Comparison of ENCODE assay signal across 15 cellular contexts in the genomic region with DNA sequence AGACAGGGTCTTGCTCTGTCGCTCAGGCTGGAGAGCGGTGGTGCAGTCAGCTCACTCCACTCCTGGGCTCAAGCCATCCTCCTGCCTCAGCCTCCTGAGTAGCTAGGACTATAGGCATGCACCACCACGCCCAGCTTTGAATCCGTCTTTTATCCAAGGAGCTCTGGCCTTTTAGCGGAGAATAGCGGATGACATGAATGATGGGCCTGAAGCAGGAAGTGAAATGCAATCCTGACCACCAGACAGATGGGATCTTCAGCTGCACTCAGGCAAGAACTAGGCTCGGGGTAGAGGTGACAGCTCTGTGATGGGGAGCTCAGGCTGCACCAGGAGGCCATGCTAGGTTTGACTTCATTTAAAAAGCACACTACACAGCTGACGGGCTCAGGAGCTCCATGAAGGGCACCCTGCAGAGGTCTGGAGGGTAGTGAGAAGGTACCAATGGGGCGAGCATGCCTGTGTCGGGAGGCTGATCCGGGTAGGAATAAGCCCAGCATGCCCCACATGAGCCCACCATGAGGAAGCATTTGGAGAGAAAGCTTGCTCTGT. TPM values are rescaled to one million over a fixed set of nuclear protein-coding genes. Genes with fewer than 3 reads are reported as not detected.
DNase-seq lines count a peak whose midpoint lies in the region; ATAC-seq, FAIRE-seq and TF ChIP-seq lines count a peak whose summit lies in the region.
"Had no signal": no experiment of that assay in that cellular context is flagged by ENCODE, and none has a peak within 500 bp of the region (broad histone marks: within the 10 kb centered on the region; RNA-seq: fewer than 3 reads in every experiment).

No MANE protein-coding gene starts in this region.

- no peaks in the 10 kb centered on the region for H3K9me2 ChIP-seq in Karpas-422 (replicated peaks; ENCODE audit: insufficient read depth, low read length)

- peak overlapping the region in 7 of 8 donors; percentile 23 to 99 (median 94) for H3K27ac Mint-ChIP-seq in CD8-positive, alpha-beta memory T cell
- peak overlapping the region; percentile 36 for H3K27ac Mint-ChIP-seq in stimulated activated effector memory CD8-positive, alpha-beta T cell treated with anti-CD3 and anti-CD28 coated beads, Interleukin-12 subunit alpha, Interleukin-12 subunit beta, amount 100 ng/mL, for 72 hours
- H3K27ac Mint-ChIP-seq in activated T-helper 2 cell treated with anti-CD3 and anti-CD28 coated beads, Interferon-gamma antibody, Interleukin-2, Interleukin-4, amounts not matched to agents 10 μg/mL and 5 μg/mL and 100 μg/mL, durations not matched to agents 14 hours and 24 hours and 36 hours, result no peak overlapping the region

- 91% methylated on average over 10 of the region's 11 CpGs for WGBS in HepG2 (ENCODE audit: low lambda C conversion rate)
- 90% methylated on average over 5 of the region's 11 CpGs; no CpG with 5 or more reads in 1 of the 2 donors for WGBS in gastroesophageal sphincter (ENCODE audit: low coverage in 1 of 2), 2 donors

- peak overlapping the region in 6 of 7 donors; percentile 23 to 86 (median 64) for H3K4me3 Mint-ChIP-seq in CD8-positive, alpha-beta memory T cell
- peak overlapping the region; percentile 63 for H3K4me3 Mint-ChIP-seq in stimulated activated effector memory CD8-positive, alpha-beta T cell treated with anti-CD3 and anti-CD28 coated beads, Interleukin-12 subunit alpha, Interleukin-12 subunit beta, amount 100 ng/mL, for 72 hours
- H3K4me3 Mint-ChIP-seq in activated T-helper 2 cell treated with anti-CD3 and anti-CD28 coated beads, Interferon-gamma antibody, Interleukin-2, Interleukin-4, amounts not matched to agents 10 μg/mL and 5 μg/mL and 100 μg/mL, durations not matched to agents 14 hours and 24 hours and 36 hours (ENCODE audit: low read depth), result no peak overlapping the region

- no peak overlapping the region for H2AFZ ChIP-seq in HepG2 (ENCODE audit: low read length)
- H2AFZ ChIP-seq in Karpas-422 (ENCODE audit: low read length), result no peak overlapping the region
- H2AFZ ChIP-seq: GM23248 had no signal

- intact Hi-C loops in HepG2 (cut with micrococcal nuclease; ENCODE audit: unreplicated experiment), result no loop called here
- intact Hi-C loops in activated T-helper 2 cell treated with anti-CD3 and anti-CD28 coated beads, Interferon-gamma antibody, Interleukin-2, Interleukin-4, amounts not matched to agents 10 μg/mL and 5 μg/mL and 100 μg/mL, durations not matched to agents 14 hours and 24 hours and 36 hours (cut with micrococcal nuclease), result no loop called here

- H3K4me2 ChIP-seq in HepG2 (ENCODE audit: low read depth, low read length) (peak overlapping the region; percentile 13; the same call in 1 of the 2 replicates), Karpas-422 (ENCODE audit: low read depth, low read length, poor library complexity, severe bottlenecking) (no peak overlapping the region)

- H3K9me3 ChIP-seq in CD8-positive, alpha-beta memory T cell (ENCODE audit: low read length), result no peaks in the 10 kb centered on the region
- H3K9me3 ChIP-seq in HepG2 (ENCODE audit: low read length), result no peaks in the 10 kb centered on the region
- no peaks in the 10 kb centered on the region for H3K9me3 ChIP-seq in gastroesophageal sphincter
- no peaks in the 10 kb centered on the region for H3K9me3 ChIP-seq in Karpas-422 (ENCODE audit: low read length)

- TF ChIP-seq POLR2A in HepG2 (IDR thresholded peaks at IDR 0.05; ENCODE audit: insufficient read depth in 1 of 2, low read depth in 2 of 2, low read length in 2 of 2), result no peak
- TF ChIP-seq POLR2A in gastroesophageal sphincter (IDR thresholded peaks at IDR 0.05), result no peak

- POLR2A ChIA-PET in CD8-positive, alpha-beta memory T cell (lab: Charles Lee), result no interaction called here
- POLR2A ChIA-PET in RWPE1 (lab: Yijun Ruan, JAX; ENCODE audit: low non-redundant PET), result no interaction called here
- POLR2A ChIA-PET in HepG2 (lab: Yijun Ruan, JAX), result interaction anchor here (1.2 to 2.1 kb wide), 3 partner anchors 10 to 67 kb away, joined by 3 to 16 read pairs (median 3); partner anchors contain the start of gene POLR1E

- H4K20me1 ChIP-seq in HepG2 (ENCODE audit: insufficient read depth, low read length) (no peaks in the 10 kb centered on the region), Karpas-422 (ENCODE audit: insufficient read depth, low read depth, low read length) (no peaks in the 10 kb centered on the region)

- ATAC-seq in HepG2 (no peak), gastroesophageal sphincter (no peak)
- no peak for ATAC-seq in stimulated activated effector memory CD8-positive, alpha-beta T cell treated with anti-CD3 and anti-CD28 coated beads, Interleukin-12 subunit alpha, Interleukin-12 subunit beta, amount 100 ng/mL, for 72 hours
- ATAC-seq: HCT116 had no signal

- peaks cover 12 to 38% (median 16%) of the 10 kb centered on the region in 3 donors for H3K36me3 Mint-ChIP-seq in CD8-positive, alpha-beta memory T cell
- peaks cover 62% of the 10 kb centered on the region for H3K36me3 Mint-ChIP-seq in stimulated activated effector memory CD8-positive, alpha-beta T cell treated with anti-CD3 and anti-CD28 coated beads, Interleukin-12 subunit alpha, Interleukin-12 subunit beta, amount 100 ng/mL, for 72 hours
- peaks cover 27% of the 10 kb centered on the region for H3K36me3 Mint-ChIP-seq in activated T-helper 2 cell treated with anti-CD3 and anti-CD28 coated beads, Interferon-gamma antibody, Interleukin-2, Interleukin-4, amounts not matched to agents 10 μg/mL and 5 μg/mL and 100 μg/mL, durations not matched to agents 14 hours and 24 hours and 36 hours (ENCODE audit: low read depth)

- peaks cover 4% of the 10 kb centered on the region for H3K36me3 ChIP-seq in CD8-positive, alpha-beta memory T cell (ENCODE audit: insufficient read depth, low read length)
- H3K36me3 ChIP-seq in HepG2 (replicated peaks in 1 of 2; ENCODE audit: control insufficient read depth in 1 of 2, insufficient read depth in 2 of 2, low read length in 2 of 2) (peaks cover 8 to 13% of the 10 kb centered on the region in 2 experiments; a peak in 4 of 5 replicates), gastroesophageal sphincter (peaks cover 0 to 82% of the 10 kb centered on the region in 2 donors), Karpas-422 (ENCODE audit: insufficient read depth, low read length) (peaks cover 31% of the 10 kb centered on the region; the same call in 1 of the 2 replicates)

- H3K27me3 Mint-ChIP-seq in CD8-positive, alpha-beta memory T cell, result peaks cover 0 to 3% of the 10 kb centered on the region in 2 donors
- H3K27me3 Mint-ChIP-seq in activated T-helper 2 cell treated with anti-CD3 and anti-CD28 coated beads, Interferon-gamma antibody, Interleukin-2, Interleukin-4, amounts not matched to agents 10 μg/mL and 5 μg/mL and 100 μg/mL, durations not matched to agents 14 hours and 24 hours and 36 hours (ENCODE audit: low read depth), result no peaks in the 10 kb centered on the region

- H3K4me3 ChIP-seq in CD8-positive, alpha-beta memory T cell (ENCODE audit: low read length), result no peak overlapping the region
- H3K4me3 ChIP-seq in HepG2 (replicated peaks in 1 of 3; ENCODE audit: insufficient read depth in 1 of 3, low read depth in 2 of 3, low read length in 3 of 3) (no peak overlapping the region), gastroesophageal sphincter (no peak overlapping the region), Karpas-422 (ENCODE audit: low read length) (no peak overlapping the region)
- H3K4me3 ChIP-seq: GM23248 had no signal

- H3K9ac ChIP-seq in HepG2 (ENCODE audit: insufficient read depth, low read depth, low read length), result 0 out of 2 replicates have a peak overlapping the region, but pooled peaks have one; percentile 16
- no peak overlapping the region for H3K9ac ChIP-seq in Karpas-422 (ENCODE audit: low read length)
- H3K9ac ChIP-seq: GM23248 had no signal

- in situ Hi-C loops in HepG2 (cut with HindIII; ENCODE audit: extremely low pct_ligation_motif_present, low pct_unique_long_range_greater_than_20kb), result no loop called here

- TF ChIP-seq CTCF in RWPE1 (conservative IDR thresholded peaks at IDR 0.05; ENCODE audit: low read depth) (no peak), HepG2 (CRISPR knock-in tag; IDR thresholded peaks at IDR 0.05) (no peak), gastroesophageal sphincter (IDR thresholded peaks at IDR 0.05) (no peak)

- H3K4me1 ChIP-seq in CD8-positive, alpha-beta memory T cell (ENCODE audit: insufficient read depth, low read length), result no peaks in the 10 kb centered on the region
- H3K4me1 ChIP-seq in HepG2 (ENCODE audit: insufficient read depth, low read length), result peaks cover 44% of the 10 kb centered on the region
- H3K4me1 ChIP-seq in gastroesophageal sphincter, result no peaks in the 10 kb centered on the region
- H3K4me1 ChIP-seq in Karpas-422 (ENCODE audit: low read length), result no peaks in the 10 kb centered on the region

- CTCF ChIA-PET in CD8-positive, alpha-beta memory T cell (lab: Charles Lee), result interaction anchor here (1.6 kb wide), 1 partner anchor 97 kb away, joined by 3 read pairs; no protein-coding TSS in a partner anchor
- CTCF ChIA-PET in RWPE1 (lab: Yijun Ruan, JAX) (no interaction called here), HepG2 (lab: Yijun Ruan, JAX; ENCODE audit: low intra/inter-chr PET ratio, low total read pairs) (no interaction called here)

- H3K27me3 ChIP-seq in CD8-positive, alpha-beta memory T cell (ENCODE audit: insufficient read depth, low read length, poor library complexity, severe bottlenecking), result no peaks in the 10 kb centered on the region
- no peaks in the 10 kb centered on the region for H3K27me3 ChIP-seq in HepG2 (ENCODE audit: control insufficient read depth in 1 of 2, insufficient read depth in 2 of 2, low read length in 2 of 2)
- no peaks in the 10 kb centered on the region for H3K27me3 ChIP-seq in gastroesophageal sphincter
- no peaks in the 10 kb centered on the region for H3K27me3 ChIP-seq in Karpas-422 (ENCODE audit: low read length)

- FAIRE-seq in HepG2 (lab: Jason Lieb, UNC), result no peak

- H3K27ac ChIP-seq in CD8-positive, alpha-beta memory T cell (ENCODE audit: low read depth, low read length), result no peak overlapping the region
- peak overlapping the region; percentile 31 for H3K27ac ChIP-seq in RWPE1
- H3K27ac ChIP-seq in HepG2 (ENCODE audit: extremely low read length, insufficient read depth, low read length), result peak overlapping the region; percentile 87
- no peak overlapping the region for H3K27ac ChIP-seq in gastroesophageal sphincter
- no peak overlapping the region for H3K27ac ChIP-seq in Karpas-422 (ENCODE audit: low read length)
- H3K27ac ChIP-seq: GM23248 had no signal

- peaks cover 33 to 42% (median 37%) of the 10 kb centered on the region in 3 donors for H3K4me1 Mint-ChIP-seq in CD8-positive, alpha-beta memory T cell
- H3K4me1 Mint-ChIP-seq in stimulated activated effector memory CD8-positive, alpha-beta T cell treated with anti-CD3 and anti-CD28 coated beads, Interleukin-12 subunit alpha, Interleukin-12 subunit beta, amount 100 ng/mL, for 72 hours, result peaks cover 82% of the 10 kb centered on the region
- H3K4me1 Mint-ChIP-seq in activated T-helper 2 cell treated with anti-CD3 and anti-CD28 coated beads, Interferon-gamma antibody, Interleukin-2, Interleukin-4, amounts not matched to agents 10 μg/mL and 5 μg/mL and 100 μg/mL, durations not matched to agents 14 hours and 24 hours and 36 hours (ENCODE audit: low read depth), result peaks cover 8% of the 10 kb centered on the region

- DNase-seq in CD8-positive, alpha-beta memory T cell, result no peak
- DNase-seq in RWPE1 (ENCODE audit: low spot score) (no peak), HepG2 (ENCODE audit: low spot score) (no peak), Karpas-422 (no peak)
- DNase-seq in stimulated activated effector memory CD8-positive, alpha-beta T cell treated with anti-CD3 and anti-CD28 coated beads, Interleukin-12 subunit alpha, Interleukin-12 subunit beta, amount 100 ng/mL, for 72 hours (ENCODE audit: low spot score in 2 of 2), result no peak
- DNase-seq in activated T-helper 2 cell treated with anti-CD3 and anti-CD28 coated beads, Interferon-gamma antibody, Interleukin-2, Interleukin-4, amounts not matched to agents 10 μg/mL and 5 μg/mL and 100 μg/mL, durations not matched to agents 14 hours and 24 hours and 36 hours (ENCODE audit: low spot score), result no peak
- DNase-seq: DMS 273 treated with DMSO at 0.1 percent for 48 hours, GM23248, NCI-H1436 treated with DMSO at 0.1 percent for 48 hours, NCI-H2107, NCI-H226, NCI-H69, Right ventricle myocardium superior had no signal

- TF ChIP-seq RAD21 in HepG2 (CRISPR knock-in tag; IDR thresholded peaks at IDR 0.05), result no peak

- BruUV-seq in HepG2 (replicated peaks; lab: Mats Ljungman, UMichigan), result no TSS peak

- TF ChIP-seq EP300 in HepG2 (IDR thresholded peaks at IDR 0.05; ENCODE audit: low read depth in 2 of 2, low read length in 2 of 2), result no peak
- TF ChIP-seq EP300 in HepG2 (CRISPR knock-in tag; IDR thresholded peaks at IDR 0.05; ENCODE audit: borderline replicate concordance), result no peak
- no peak for TF ChIP-seq EP300 in gastroesophageal sphincter (IDR thresholded peaks at IDR 0.05)

- H3K79me2 ChIP-seq in HepG2 (ENCODE audit: insufficient read depth, low read length), result no peaks in the 10 kb centered on the region
- H3K79me2 ChIP-seq in Karpas-422 (ENCODE audit: low read length), result no peaks in the 10 kb centered on the region

- no peaks in the 10 kb centered on the region for H3K9me3 Mint-ChIP-seq in CD8-positive, alpha-beta memory T cell
- no peaks in the 10 kb centered on the region for H3K9me3 Mint-ChIP-seq in stimulated activated effector memory CD8-positive, alpha-beta T cell treated with anti-CD3 and anti-CD28 coated beads, Interleukin-12 subunit alpha, Interleukin-12 subunit beta, amount 100 ng/mL, for 72 hours
- no peaks in the 10 kb centered on the region for H3K9me3 Mint-ChIP-seq in activated T-helper 2 cell treated with anti-CD3 and anti-CD28 coated beads, Interferon-gamma antibody, Interleukin-2, Interleukin-4, amounts not matched to agents 10 μg/mL and 5 μg/mL and 100 μg/mL, durations not matched to agents 14 hours and 24 hours and 36 hours

RNA-seq across cellular contexts. Expression of gene POLR1E, which starts 21.9 kb away (rescaled TPM):
- 10 to 100 TPM; 82.5 to 84.6 TPM for total RNA-seq in CD8-positive, alpha-beta memory T cell
- 21.4 TPM for polyA plus RNA-seq in CD8-positive, alpha-beta memory T cell
- total RNA-seq in HepG2 (2016; rRNA removed; fragmentation: Illumina TruSeq; extraction: Trizol) (37.8 and 49.1 TPM in 2 replicates), gastroesophageal sphincter (10 to 100 TPM; 22.3 to 44.0 (median 25.4) TPM)
- 12.6 and 13.7 TPM in 2 replicates for total RNA-seq in HepG2 (2016; cell fraction: cytosol; rRNA removed; fragmentation: Illumina TruSeq; extraction: Trizol; ENCODE audit: low read depth)
- 35.7 and 42.1 TPM in 2 replicates for total RNA-seq in HepG2 (2016; cell fraction: insoluble cytoplasmic fraction; rRNA removed; fragmentation: Illumina TruSeq; extraction: Trizol)
- total RNA-seq in HepG2 (2016; cell fraction: membrane; rRNA removed; fragmentation: Illumina TruSeq; extraction: Trizol), result 24.4 and 28.3 TPM in 2 replicates
- 19.5 and 22.1 TPM in 2 replicates for total RNA-seq in HepG2 (2016; cell fraction: nucleus; rRNA removed; fragmentation: Illumina TruSeq; extraction: Trizol)
- 18.9 and 23.0 TPM in 2 replicates for polyA plus RNA-seq in HepG2 (2011; rRNA removed)
- 16.9 and 20.6 TPM in 2 replicates for polyA plus RNA-seq in HepG2 (2011; cell fraction: cytosol; rRNA removed)
- 6.3 and 8.5 TPM in 2 replicates for polyA plus RNA-seq in HepG2 (2011; cell fraction: nucleus; rRNA removed)
- polyA plus RNA-seq in HepG2 (2012), result 15.5 and 19.9 TPM in 2 replicates
- polyA plus RNA-seq in HepG2 (2016; cell fraction: cytosol; fragmentation: Illumina TruSeq; extraction: Trizol; ENCODE audit: low read depth), result 9.5 and 9.6 TPM in 2 replicates
- polyA plus RNA-seq in HepG2 (2016; cell fraction: insoluble cytoplasmic fraction; fragmentation: Illumina TruSeq; extraction: Trizol; ENCODE audit: low read depth), result 31.1 and 31.2 TPM in 2 replicates
- 16.1 and 18.2 TPM in 2 replicates for polyA plus RNA-seq in HepG2 (2016; cell fraction: membrane; fragmentation: Illumina TruSeq; extraction: Trizol; ENCODE audit: low read depth)
- 16.7 and 17.8 TPM in 2 replicates for polyA plus RNA-seq in HepG2 (2016; cell fraction: nucleus; fragmentation: Illumina TruSeq; extraction: Trizol; ENCODE audit: insufficient read depth, low read depth)
- polyA minus RNA-seq in HepG2 (2011; rRNA and poly(A)+ RNA removed; ENCODE audit: low replicate concordance), result 17.1 and 37.9 TPM in 2 replicates
- polyA minus RNA-seq in HepG2 (2011; cell fraction: cytosol; rRNA and poly(A)+ RNA removed), result 14.0 and 14.2 TPM in 2 replicates
- polyA minus RNA-seq in HepG2 (2011; cell fraction: nucleus; rRNA and poly(A)+ RNA removed), result 17.8 and 20.8 TPM in 2 replicates
- 39.8 and 46.9 TPM in 2 replicates for total RNA-seq in Karpas-422 (2014; rRNA removed; shearing (Covaris generic); ENCODE audit: low replicate concordance)
- 48.0 and 49.4 TPM in 2 replicates for total RNA-seq in activated T-helper 2 cell treated with anti-CD3 and anti-CD28 coated beads, Interferon-gamma antibody, Interleukin-2, Interleukin-4, amounts not matched to agents 10 μg/mL and 5 μg/mL and 100 μg/mL, durations not matched to agents 14 hours and 24 hours and 36 hours

RNA-seq across cellular contexts. Expression of gene ZBTB5, which starts 42.4 kb away (rescaled TPM):
- 1 to 10 TPM; 7.0 to 7.9 TPM for total RNA-seq in CD8-positive, alpha-beta memory T cell
- 0.81 TPM for polyA plus RNA-seq in CD8-positive, alpha-beta memory T cell
- total RNA-seq in HepG2 (2016; rRNA removed; fragmentation: Illumina TruSeq; extraction: Trizol) (12.5 and 15.2 TPM in 2 replicates), gastroesophageal sphincter (10 to 100 TPM; 12.3 to 15.8 (median 13.5) TPM)
- total RNA-seq in HepG2 (2016; cell fraction: cytosol; rRNA removed; fragmentation: Illumina TruSeq; extraction: Trizol; ENCODE audit: low read depth), result 0.81 and 0.88 TPM in 2 replicates
- 12.4 and 14.4 TPM in 2 replicates for total RNA-seq in HepG2 (2016; cell fraction: insoluble cytoplasmic fraction; rRNA removed; fragmentation: Illumina TruSeq; extraction: Trizol)
- 5.8 and 6.1 TPM in 2 replicates for total RNA-seq in HepG2 (2016; cell fraction: membrane; rRNA removed; fragmentation: Illumina TruSeq; extraction: Trizol)
- total RNA-seq in HepG2 (2016; cell fraction: nucleus; rRNA removed; fragmentation: Illumina TruSeq; extraction: Trizol), result 11.2 and 13.3 TPM in 2 replicates
- 19.7 and 20.5 TPM in 2 replicates for polyA plus RNA-seq in HepG2 (2011; rRNA removed)
- 14.8 and 16.3 TPM in 2 replicates for polyA plus RNA-seq in HepG2 (2011; cell fraction: cytosol; rRNA removed)
- polyA plus RNA-seq in HepG2 (2011; cell fraction: nucleus; rRNA removed), result 25.4 and 27.5 TPM in 2 replicates
- 10.3 and 11.9 TPM in 2 replicates for polyA plus RNA-seq in HepG2 (2012)
- 0.35 and 0.64 TPM in 2 replicates for polyA plus RNA-seq in HepG2 (2016; cell fraction: cytosol; fragmentation: Illumina TruSeq; extraction: Trizol; ENCODE audit: low read depth)
- polyA plus RNA-seq in HepG2 (2016; cell fraction: insoluble cytoplasmic fraction; fragmentation: Illumina TruSeq; extraction: Trizol; ENCODE audit: low read depth), result 11.5 and 11.7 TPM in 2 replicates
- 3.5 and 4.3 TPM in 2 replicates for polyA plus RNA-seq in HepG2 (2016; cell fraction: membrane; fragmentation: Illumina TruSeq; extraction: Trizol; ENCODE audit: low read depth)
- 16.5 and 19.6 TPM in 2 replicates for polyA plus RNA-seq in HepG2 (2016; cell fraction: nucleus; fragmentation: Illumina TruSeq; extraction: Trizol; ENCODE audit: insufficient read depth, low read depth)
- 29.3 and 36.6 TPM in 2 replicates for polyA minus RNA-seq in HepG2 (2011; rRNA and poly(A)+ RNA removed; ENCODE audit: low replicate concordance)
- polyA minus RNA-seq in HepG2 (2011; cell fraction: cytosol; rRNA and poly(A)+ RNA removed), result 11.4 and 13.4 TPM in 2 replicates
- 23.9 and 25.2 TPM in 2 replicates for polyA minus RNA-seq in HepG2 (2011; cell fraction: nucleus; rRNA and poly(A)+ RNA removed)
- total RNA-seq in Karpas-422 (2014; rRNA removed; shearing (Covaris generic); ENCODE audit: low replicate concordance), result 24.6 and 31.3 TPM in 2 replicates
- 10.6 and 11.0 TPM in 2 replicates for total RNA-seq in activated T-helper 2 cell treated with anti-CD3 and anti-CD28 coated beads, Interferon-gamma antibody, Interleukin-2, Interleukin-4, amounts not matched to agents 10 μg/mL and 5 μg/mL and 100 μg/mL, durations not matched to agents 14 hours and 24 hours and 36 hours

Comparison
In these comparisons a context has a peak if more than half of its experiments do, and no peak if none do; other contexts are left out.
1. H3K27ac ChIP-seq: peak in RWPE1 (single experiment) and HepG2 (single experiment); none in CD8-positive, alpha-beta memory T cell (single experiment), gastroesophageal sphincter (0 of 4) and Karpas-422 (single experiment).